33 cellular contexts compared by ENCODE assay signal in the genomic region with DNA sequence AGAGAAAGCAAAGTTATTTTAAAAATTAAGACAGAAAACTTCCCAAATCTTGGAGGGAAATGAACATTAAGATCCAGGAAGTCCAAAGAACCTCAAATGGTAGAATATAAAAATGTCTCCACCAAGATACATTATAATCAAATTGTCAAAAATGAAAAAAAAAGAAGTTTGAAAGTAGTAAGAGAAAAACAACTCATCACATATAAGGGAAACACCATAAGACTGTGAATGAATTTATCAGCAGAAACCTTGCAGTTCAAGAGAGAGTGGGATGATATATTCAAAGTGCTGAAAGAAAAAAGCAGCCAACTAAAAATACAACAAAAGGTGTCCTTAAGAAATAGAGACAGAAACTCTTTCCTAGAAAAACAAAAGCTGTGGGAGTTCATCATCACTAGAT.
"Had no signal": no experiment of that assay in that cellular context is flagged by ENCODE, and none has a peak within 500 bp of the region (broad histone marks: within the 10 kb centered on the region; RNA-seq: fewer than 3 reads in every experiment).

No MANE protein-coding gene starts in this region.

- H3K4me1 ChIP-seq: adrenal gland, ascending aorta, body of pancreas, breast epithelium had no signal

- ATAC-seq: activated naive CD4-positive, alpha-beta T cell treated with anti-CD3 and anti-CD28 coated beads, Interleukin-2, amount 50 U/mL, for 72 hours; activated naive CD8-positive, alpha-beta T cell treated with anti-CD3 and anti-CD28 coated beads, Interleukin-2, amount 50 U/mL, for 24 hours; activated T-cell treated with anti-CD3 and anti-CD28 coated beads, Interleukin-2, amount 50 U/mL, for 4 hours; activated T-cell treated with anti-CD3 and anti-CD28 coated beads, Interleukin-2, amount 50 U/mL, for 72 hours; activated T-helper 17 cell treated with anti-CD3 and anti-CD28 coated beads, Interleukin-2, amount 50 U/mL, for 72 hours; body of pancreas had no signal

- FAIRE-seq: astrocyte, bronchial epithelial cell, colon had no signal

- H3K36me3 ChIP-seq: adrenal gland, ascending aorta, brain microvascular endothelial cell, breast epithelium, cardiac muscle cell had no signal

- DNase-seq: activated effector memory CD4-positive, alpha-beta T cell treated with anti-CD3 and anti-CD28 coated beads, Interleukin-2, amount 50 U/mL, for 16 hours; activated effector memory CD4-positive, alpha-beta T cell treated with Interleukin-2 at 50 U/mL for 16 hours; activated gamma-delta T cell; activated gamma-delta T cell treated with Interleukin-2 at 50 U/mL for 16 hours; activated naive CD4-positive, alpha-beta T cell; activated naive CD4-positive, alpha-beta T cell treated with anti-CD3 and anti-CD28 coated beads for 36 hours; activated naive CD4-positive, alpha-beta T cell treated with anti-CD3 and anti-CD28 coated beads, Interleukin-2, amount 10 ng/mL, durations not matched to agents 7 days and 5 days; activated naive CD4-positive, alpha-beta T cell treated with anti-CD3 and anti-CD28 coated beads, Interleukin-2, amount 50 U/mL, for 16 hours; activated naive CD4-positive, alpha-beta T cell treated with Interleukin-2 at 50 U/mL for 16 hours; activated naive CD8-positive, alpha-beta T cell treated with anti-CD3 and anti-CD28 coated beads for 36 hours; activated naive CD8-positive, alpha-beta T cell treated with anti-CD3 and anti-CD28 coated beads, Interleukin-2, amount 10 ng/mL, durations not matched to agents 7 days and 5 days; activated naive CD8-positive, alpha-beta T cell treated with anti-CD3 and anti-CD28 coated beads, Interleukin-2, amount 50 U/mL, for 24 hours; activated T-cell treated with anti-CD3 and anti-CD28 coated beads, Interleukin-2, amount 50 U/mL, for 4 hours; activated T-cell treated with anti-CD3 and anti-CD28 coated beads, Interleukin-2, amount 50 U/mL, for 48 hours; activated T-cell treated with anti-CD3 and anti-CD28 coated beads, Interleukin-2, amount 50 U/mL, for 72 hours; adrenal gland; amniotic stem cell; amygdala; anterior cingulate cortex; aorta; body of pancreas; brain microvascular endothelial cell; caudate nucleus; central memory CD4-positive, alpha-beta T cell; cerebellar nuclear complex had no signal

- H3K27me3 ChIP-seq: adrenal gland, ascending aorta, body of pancreas, brain microvascular endothelial cell, breast epithelium, cardiac muscle cell had no signal

- H3K27ac ChIP-seq: adrenal gland, ascending aorta, body of pancreas, brain microvascular endothelial cell, breast epithelium, cardiac muscle cell had no signal

- H3K4me3 ChIP-seq: adrenal gland, ascending aorta, body of pancreas, breast epithelium, cardiac muscle cell had no signal

- H3K9me3 ChIP-seq: body of pancreas had no signal
